23 cellular contexts compared by ENCODE assay signal in the genomic region with DNA sequence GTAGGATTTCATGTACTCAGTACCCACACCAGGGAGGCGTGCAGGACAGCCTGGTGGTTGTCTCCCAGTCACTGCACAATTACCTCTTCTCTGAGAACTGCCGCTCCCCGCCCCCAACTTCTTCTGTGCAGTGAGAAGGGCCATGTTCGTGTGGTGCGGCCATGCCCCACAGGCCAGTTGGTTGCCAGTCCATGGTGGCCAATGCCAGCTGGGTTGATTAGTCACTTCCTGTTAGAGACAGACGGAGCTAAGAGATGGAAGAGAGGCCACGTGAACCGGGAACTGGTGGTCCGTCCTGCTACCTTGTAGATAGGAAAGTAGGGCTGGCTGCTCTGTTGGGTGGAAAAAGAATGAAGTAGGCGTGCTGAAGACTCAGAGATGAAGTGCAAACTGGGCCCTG.
"Had no signal": no experiment of that assay in that cellular context is flagged by ENCODE, and none has a peak within 500 bp of the region (broad histone marks: within the 10 kb centered on the region; RNA-seq: fewer than 3 reads in every experiment).

No MANE protein-coding gene starts in this region.

- DNase-seq: activated CD4-positive, alpha-beta T cell treated with anti-CD3 and anti-CD28 coated beads for 48 hours; activated CD4-positive, alpha-beta T cell treated with anti-CD3 and anti-CD28 coated beads, Interleukin-2, amount 50 U/mL, for 4 hours; activated CD4-positive, CD25-positive, alpha-beta regulatory T cell treated with anti-CD3 and anti-CD28 coated beads, Interleukin-2, amount 50 U/mL, for 72 hours; activated CD8-positive, alpha-beta memory T cell treated with anti-CD3 and anti-CD28 coated beads, Interleukin-2, amount 50 U/mL, for 48 hours; activated CD8-positive, alpha-beta T cell treated with anti-CD3 and anti-CD28 coated beads, Interleukin-2, amount 10 ng/mL, durations not matched to agents 7 days and 5 days; activated naive CD4-positive, alpha-beta T cell treated with anti-CD3 and anti-CD28 coated beads, Interleukin-2, amount 50 U/mL, for 16 hours; activated naive CD8-positive, alpha-beta T cell treated with anti-CD3 and anti-CD28 coated beads, Interleukin-2, amount 10 ng/mL, durations not matched to agents 7 days and 5 days; activated T-cell treated with anti-CD3 and anti-CD28 coated beads, Interleukin-2, amount 50 U/mL, for 1 hour; adrenal gland; anterior cingulate cortex; KG1; MV-4-11; NCI-H1105; NCI-H1436; NCI-H2029 treated with DMSO at 0.1 percent for 48 hours; NCI-H510A treated with DMSO at 0.1 percent for 48 hours; NCI-H69; NK-92 treated with Interleukin-12 subunit alpha and Interleukin-12 subunit beta, amount 100 ng/mL, for 24 hours; Peyer's patch; T-cell; T-helper 2 cell; T1000 had no signal

- ATAC-seq: activated CD8-positive, alpha-beta T cell treated with anti-CD3 and anti-CD28 coated beads, Interleukin-2, amount 10 ng/mL, durations not matched to agents 7 days and 5 days; T-cell; WTC11 had no signal

- H3K27ac Mint-ChIP-seq: activated CD8-positive, alpha-beta T cell treated with anti-CD3 and anti-CD28 coated beads, Interleukin-2, amount 10 ng/mL, durations not matched to agents 7 days and 5 days; activated naive CD8-positive, alpha-beta T cell treated with anti-CD3 and anti-CD28 coated beads, Interleukin-2, amount 10 ng/mL, durations not matched to agents 7 days and 5 days; T-cell; WTC11 had no signal

- H3K4me1 Mint-ChIP-seq: activated naive CD8-positive, alpha-beta T cell treated with anti-CD3 and anti-CD28 coated beads, Interleukin-2, amount 10 ng/mL, durations not matched to agents 7 days and 5 days; T-cell had no signal

- H3K4me3 Mint-ChIP-seq: activated CD8-positive, alpha-beta T cell treated with anti-CD3 and anti-CD28 coated beads, Interleukin-2, amount 10 ng/mL, durations not matched to agents 7 days and 5 days; activated naive CD8-positive, alpha-beta T cell treated with anti-CD3 and anti-CD28 coated beads, Interleukin-2, amount 10 ng/mL, durations not matched to agents 7 days and 5 days; T-cell; WTC11 had no signal

- H3K36me3 Mint-ChIP-seq: activated naive CD8-positive, alpha-beta T cell treated with anti-CD3 and anti-CD28 coated beads, Interleukin-2, amount 10 ng/mL, durations not matched to agents 7 days and 5 days; T-cell had no signal

- H3K9me3 Mint-ChIP-seq: activated naive CD8-positive, alpha-beta T cell treated with anti-CD3 and anti-CD28 coated beads, Interleukin-2, amount 10 ng/mL, durations not matched to agents 7 days and 5 days; T-cell had no signal
